Comparison of ENCODE assay signal across 9 cellular contexts in genomic region chr11:66950113-66950535, GRCh38. TPM values are rescaled to one million over a fixed set of nuclear protein-coding genes. Genes with fewer than 3 reads are reported as not detected.
A peak's percentile ranks its signal among the peaks of the same experiment; 100 is the strongest.
DNase-seq lines count a peak whose midpoint lies in the region; ATAC-seq and TF ChIP-seq lines count a peak whose summit lies in the region.
"Had no signal": no experiment of that assay in that cellular context is flagged by ENCODE, and none has a peak within 500 bp of the region (broad histone marks: within the 10 kb centered on the region; RNA-seq: fewer than 3 reads in every experiment).

No MANE protein-coding gene starts in this region.

- no peak overlapping the region; the same call in 1 of the 2 replicates for H3K9ac ChIP-seq in SK-N-SH

- no peak overlapping the region for H3K4me2 ChIP-seq in SK-N-SH

- no peaks in the 10 kb centered on the region for H3K9me3 ChIP-seq in SK-N-SH

- no peaks in the 10 kb centered on the region for H3K27me3 ChIP-seq in SK-N-SH (ENCODE audit: insufficient read depth)

- H2AFZ ChIP-seq in SK-N-SH (ENCODE audit: low read depth): peak overlapping the region; percentile 38

- H3K4me1 ChIP-seq in SK-N-SH (ENCODE audit: control insufficient read depth in 1 of 2, insufficient read depth in 2 of 2, low read depth in 1 of 2, low read length in 1 of 2): peaks cover 11 to 41% of the 10 kb centered on the region in 2 experiments

- intact Hi-C loops in posterior vena cava (cut with DNase I): loop anchor here in 1 of 2 donors (5.0 kb wide), 1 partner anchor 1008 kb away; no protein-coding TSS in a partner anchor

- ATAC-seq in HG02840 (IDR thresholded peaks at IDR 0.05; ENCODE audit: low FRiP score, unreplicated experiment): no peak
- no peak for ATAC-seq in GM18858 (IDR thresholded peaks at IDR 0.05; ENCODE audit: unreplicated experiment)

- POLR2A ChIA-PET in SK-N-SH (lab: Yijun Ruan, JAX): no interaction called here

- H3K79me2 ChIP-seq in SK-N-SH (ENCODE audit: insufficient read depth): no peaks in the 10 kb centered on the region; the same call in 1 of the 2 replicates

- no peak for TF ChIP-seq RAD21 in SK-N-SH (IDR thresholded peaks at IDR 0.05; ENCODE audit: low read length)

- CTCF ChIA-PET in SK-N-SH (lab: Yijun Ruan, JAX): interaction anchor here (0.7 to 1.2 kb wide), 2 partner anchors 54 to 67 kb away, joined by 3 read pairs; no protein-coding TSS in a partner anchor

- no peak for TF ChIP-seq EP300 in SK-N-SH (IDR thresholded peaks at IDR 0.05; ENCODE audit: borderline replicate concordance in 1 of 2, low read depth in 1 of 2, low read length in 1 of 2)

- DNase-seq in activated T-cell treated with anti-CD3 and anti-CD28 coated beads for 24 hours (ENCODE audit: low read depth): peak; percentile 23
- DNase-seq in activated T-cell treated with anti-CD3 and anti-CD28 coated beads, Interleukin-2, amount 50 U/mL, for 1 hour: no peak
- DNase-seq in SK-N-SH: no peak
- peak; percentile 66 for DNase-seq in glomerular endothelial cell (ENCODE audit: extremely low read depth, low read depth, low spot score)
- peak; percentile 19 for DNase-seq in stimulated activated CD4-positive, alpha-beta T cell treated with anti-CD3 and anti-CD28 coated beads, Interleukin-2, amount 100 ng/mL, for 4 hours (ENCODE audit: low read depth)
- DNase-seq in posterior vena cava (ENCODE audit: low spot score): no peak

- no peak for TF ChIP-seq CTCF in SK-N-SH (IDR thresholded peaks at IDR 0.05)

- H3F3A ChIP-seq in SK-N-SH (replicated peaks; ENCODE audit: insufficient read depth): peaks cover 5% of the 10 kb centered on the region

- no peaks in the 10 kb centered on the region for H4K20me1 ChIP-seq in SK-N-SH (ENCODE audit: insufficient read depth)

- no peaks in the 10 kb centered on the region for H3K36me3 ChIP-seq in SK-N-SH (replicated peaks in 1 of 2; ENCODE audit: control insufficient read depth in 1 of 2, insufficient read depth in 2 of 2, low read length in 1 of 2)

- 40% methylated on average over 7 of the region's 8 CpGs for WGBS in SK-N-SH (ENCODE audit: low lambda C conversion rate)

- H3K27ac ChIP-seq in SK-N-SH (ENCODE audit: low read depth in 2 of 2, low read length in 1 of 2): peak overlapping the region in 1 of 2 experiments; percentile 59; a peak in 2 of 4 replicates

- no peak overlapping the region for H3K4me3 ChIP-seq in SK-N-SH (ENCODE audit: low read depth in 2 of 2, low read length in 1 of 2)

- no peaks in the 10 kb centered on the region for H3K9me2 ChIP-seq in SK-N-SH

TF ChIP-seq in SK-N-SH, 30 proteins besides CTCF, POLR2A, EP300 and RAD21:
- TF ChIP-seq FOXM1 (IDR thresholded peaks at IDR 0.05; ENCODE audit: low read depth) (no peak), PBX3 (IDR thresholded peaks at IDR 0.05) (peak; percentile 23; the same call in 1 of the 2 replicates), FOSL2 (IDR thresholded peaks at IDR 0.05; ENCODE audit: borderline replicate concordance, low read depth) (peak; percentile 60), JUND (IDR thresholded peaks at IDR 0.05) (peak; percentile 30; the same call in 1 of the 2 replicates)

RNA-seq across cellular contexts. Expression of gene PC, which starts 8.1 kb away (rescaled TPM):
- 9.7 and 11.8 TPM in 2 replicates for polyA plus RNA-seq in SK-N-SH (2012; rRNA removed)
- 4.5 and 6.9 TPM in 2 replicates for polyA plus RNA-seq in SK-N-SH (2012; cell fraction: cytosol; rRNA removed)
- 19.9 and 39.1 TPM in 2 replicates for polyA plus RNA-seq in SK-N-SH (2012; cell fraction: nucleus; rRNA removed)
- total RNA-seq in glomerular endothelial cell (6.4 and 7.0 TPM in 2 replicates), posterior vena cava (10 to 100 TPM in 1 of 2 donors, 1 to 10 TPM in 1; 5.5 to 11.6 TPM)

RNA-seq across cellular contexts. Expression of gene C11orf86, which starts 25.0 kb away (rescaled TPM):
- polyA plus RNA-seq in SK-N-SH (2012; rRNA removed): 0.06 and 0.08 TPM in 2 replicates
- 0.05 and 0.08 TPM in 2 replicates for polyA plus RNA-seq in SK-N-SH (2012; cell fraction: cytosol; rRNA removed)
- polyA plus RNA-seq in SK-N-SH (2012; cell fraction: nucleus; rRNA removed): 0.04 and 0.21 TPM in 2 replicates
- total RNA-seq in glomerular endothelial cell: not detected in 2 replicates
- not detected for total RNA-seq in posterior vena cava
- total RNA-seq: neural crest cell had no signal

Comparison
In these comparisons a context has a peak if more than half of its experiments do, and no peak if none do; other contexts are left out.
1. DNase-seq: peak in activated T-cell treated with anti-CD3 and anti-CD28 coated beads for 24 hours (single experiment), glomerular endothelial cell (single experiment) and stimulated activated CD4-positive, alpha-beta T cell treated with anti-CD3 and anti-CD28 coated beads, Interleukin-2, amount 100 ng/mL, for 4 hours (single experiment); none in activated T-cell treated with anti-CD3 and anti-CD28 coated beads, Interleukin-2, amount 50 U/mL, for 1 hour (single experiment), SK-N-SH (single experiment) and posterior vena cava (single experiment).